Comparison of ENCODE assay signal across 20 cellular contexts in genomic region chr17:54381482-54381881, GRCh38.
A peak's percentile ranks its signal among the peaks of the same experiment; 100 is the strongest.
DNase-seq lines count a peak whose midpoint lies in the region; ATAC-seq, FAIRE-seq and TF ChIP-seq lines count a peak whose summit lies in the region.
"Had no signal": no experiment of that assay in that cellular context is flagged by ENCODE, and none has a peak within 500 bp of the region (broad histone marks: within the 10 kb centered on the region; RNA-seq: fewer than 3 reads in every experiment).

No MANE protein-coding gene starts in this region.

- no peak for TF ChIP-seq EP300 in HepG2 (IDR thresholded peaks at IDR 0.05; ENCODE audit: low read depth in 2 of 2, low read length in 2 of 2)
- no peak for TF ChIP-seq EP300 in HepG2 (CRISPR knock-in tag; IDR thresholded peaks at IDR 0.05; ENCODE audit: borderline replicate concordance)
- no peak for TF ChIP-seq EP300 in K562 (IDR thresholded peaks at IDR 0.05; ENCODE audit: low read length)

- peaks cover 74% of the 10 kb centered on the region for H3K9me3 ChIP-seq in HepG2 (ENCODE audit: low read length)
- H3K9me3 ChIP-seq in right lobe of liver = no peaks in the 10 kb centered on the region
- no peaks in the 10 kb centered on the region; the same call in 1 of the 2 replicates for H3K9me3 ChIP-seq in K562 (replicated peaks; ENCODE audit: control insufficient read depth, insufficient read depth, low read depth, low read length)
- H3K9me3 ChIP-seq: BE2C, BLaER1 had no signal

- WGBS in HepG2 (ENCODE audit: low lambda C conversion rate) = 43% methylated on average over 3 of the region's 3 CpGs
- 86% methylated on average over 3 of the region's 3 CpGs for WGBS in right lobe of liver (ENCODE audit: insufficient coverage, low coverage, low lambda C conversion rate, missing lambda C conversion rate)
- WGBS in K562 (ENCODE audit: insufficient coverage, low coverage, missing lambda C conversion rate) = 10% methylated on average over 3 of the region's 3 CpGs

- intact Hi-C loops in HepG2 (cut with micrococcal nuclease; ENCODE audit: unreplicated experiment) = no loop called here
- intact Hi-C loops in right lobe of liver (cut with DNase I) = no loop called here
- intact Hi-C loops in K562 (cut with micrococcal nuclease) = no loop called here

- no peak overlapping the region for H3K27ac ChIP-seq in HepG2 (ENCODE audit: extremely low read length, insufficient read depth, low read length)
- H3K27ac ChIP-seq in right lobe of liver = no peak overlapping the region
- no peak overlapping the region for H3K27ac ChIP-seq in K562 (ENCODE audit: extremely low read depth, low read depth, low read length)
- H3K27ac ChIP-seq: 22Rv1, BLaER1 had no signal

- in situ Hi-C loops in HepG2 (cut with HindIII; ENCODE audit: extremely low pct_ligation_motif_present, low pct_unique_long_range_greater_than_20kb) (no loop called here), K562 (cut with MboI) (no loop called here)

- H4K20me1 ChIP-seq in HepG2 (ENCODE audit: insufficient read depth, low read length) = no peaks in the 10 kb centered on the region
- H4K20me1 ChIP-seq in K562 (replicated peaks; ENCODE audit: control insufficient read depth, insufficient read depth, low read length) = no peaks in the 10 kb centered on the region
- H4K20me1 ChIP-seq: BLaER1 had no signal

- H3K27me3 ChIP-seq in HepG2 (ENCODE audit: control insufficient read depth in 1 of 2, insufficient read depth in 2 of 2, low read length in 2 of 2) (no peaks in the 10 kb centered on the region), right lobe of liver (peaks cover 0 to 3% of the 10 kb centered on the region in 2 donors), K562 (ENCODE audit: control insufficient read depth in 2 of 2, insufficient read depth in 2 of 2, low read length in 2 of 2) (no peaks in the 10 kb centered on the region)
- H3K27me3 ChIP-seq: BE2C, BLaER1 had no signal

- FAIRE-seq in HepG2 (lab: Jason Lieb, UNC) (no peak), K562 (lab: Jason Lieb, UNC) (no peak)
- FAIRE-seq: D721Med, G401.6, GM12891, GM19239 had no signal

- H2AFZ ChIP-seq in HepG2 (ENCODE audit: low read length) (no peak overlapping the region), K562 (ENCODE audit: low read depth, low read length) (no peak overlapping the region)

- TF ChIP-seq POLR2A in HepG2 (IDR thresholded peaks at IDR 0.05; ENCODE audit: insufficient read depth in 1 of 2, low read depth in 2 of 2, low read length in 2 of 2) (no peak), right lobe of liver (IDR thresholded peaks at IDR 0.05) (no peak), K562 (conservative IDR thresholded peaks at IDR 0.05) (no peak)

- DNase-seq in HepG2 (ENCODE audit: low spot score) (no peak), right lobe of liver (no peak), K562 (ENCODE audit: extremely low read depth in 1 of 4, low spot score in 3 of 4) (no peak)
- DNase-seq: ACHN; BE2C; C1 segment of cervical spinal cord; CD4-positive, alpha-beta memory T cell; CD4-positive, CD25-positive, alpha-beta regulatory T cell; CD8-positive, alpha-beta memory T cell; COR-L47; DMS79 treated with DMSO at 0.1 percent for 48 hours; GF-D8 had no signal

- H3K79me2 ChIP-seq in HepG2 (ENCODE audit: insufficient read depth, low read length) (no peaks in the 10 kb centered on the region), K562 (ENCODE audit: control insufficient read depth, insufficient read depth, low read length) (no peaks in the 10 kb centered on the region)

- TF ChIP-seq RAD21 in HepG2 (CRISPR knock-in tag; IDR thresholded peaks at IDR 0.05) (no peak), K562 (CRISPR knock-in tag; conservative IDR thresholded peaks at IDR 0.05 in 1 of 2, IDR thresholded peaks at IDR 0.05 in 1 of 2) (no peak)

- CTCF ChIA-PET in HepG2 (lab: Yijun Ruan, JAX; ENCODE audit: low intra/inter-chr PET ratio, low total read pairs) = no interaction called here
- CTCF ChIA-PET in K562 (lab: Yijun Ruan, JAX; ENCODE audit: low intra/inter-chr PET ratio) = no interaction called here

- H3K4me1 ChIP-seq in HepG2 (ENCODE audit: insufficient read depth, low read length) (no peaks in the 10 kb centered on the region), right lobe of liver (no peaks in the 10 kb centered on the region), K562 (replicated peaks in 1 of 2; ENCODE audit: control insufficient read depth in 2 of 2, insufficient read depth in 2 of 2, low read length in 2 of 2) (no peaks in the 10 kb centered on the region)
- H3K4me1 ChIP-seq: BE2C, BLaER1 had no signal

- POLR2A ChIA-PET in HepG2 (lab: Yijun Ruan, JAX) (no interaction called here), K562 (lab: Yijun Ruan, JAX) (no interaction called here)

- no peak overlapping the region for H3K4me3 ChIP-seq in HepG2 (replicated peaks in 1 of 3; ENCODE audit: insufficient read depth in 1 of 3, low read depth in 2 of 3, low read length in 3 of 3)
- no peak overlapping the region for H3K4me3 ChIP-seq in right lobe of liver
- H3K4me3 ChIP-seq in K562 = no peak overlapping the region
- H3K4me3 ChIP-seq: BLaER1 had no signal

- H3K9me1 ChIP-seq in K562 (ENCODE audit: control insufficient read depth, insufficient read depth, low read length) = no peaks in the 10 kb centered on the region

- BruUV-seq in HepG2 (replicated peaks; lab: Mats Ljungman, UMichigan) = no TSS peak
- BruUV-seq in K562 (replicated peaks; lab: Mats Ljungman, UMichigan) = no TSS peak

- H3K4me2 ChIP-seq in HepG2 (ENCODE audit: low read depth, low read length) (no peak overlapping the region), K562 (ENCODE audit: insufficient read depth, low read length) (no peak overlapping the region)
- H3K4me2 ChIP-seq: BLaER1 had no signal

- no peak overlapping the region for H3K9ac ChIP-seq in HepG2 (ENCODE audit: insufficient read depth, low read depth, low read length)
- H3K9ac ChIP-seq in K562 (ENCODE audit: insufficient read depth in 1 of 2, low read depth in 2 of 2, low read length in 2 of 2) = no peak overlapping the region
- H3K9ac ChIP-seq: BLaER1 had no signal

- ATAC-seq in HepG2 (no peak), right lobe of liver (no peak), K562 (no peak), HG03039 (IDR thresholded peaks at IDR 0.05; ENCODE audit: unreplicated experiment) (no peak), HG02759 (IDR thresholded peaks at IDR 0.05; ENCODE audit: unreplicated experiment) (no peak)

- no peaks in the 10 kb centered on the region for H3K36me3 ChIP-seq in HepG2 (replicated peaks in 1 of 2; ENCODE audit: control insufficient read depth in 1 of 2, insufficient read depth in 2 of 2, low read length in 2 of 2)
- no peaks in the 10 kb centered on the region for H3K36me3 ChIP-seq in right lobe of liver
- no peaks in the 10 kb centered on the region for H3K36me3 ChIP-seq in K562 (ENCODE audit: control insufficient read depth, insufficient read depth, low read length)
- H3K36me3 ChIP-seq: BE2C, BLaER1 had no signal

- TF ChIP-seq CTCF in HepG2 (CRISPR knock-in tag; IDR thresholded peaks at IDR 0.05) (no peak), right lobe of liver (IDR thresholded peaks at IDR 0.05) (no peak), K562 (IDR thresholded peaks at IDR 0.05 in 2 of 3, conservative IDR thresholded peaks at IDR 0.05 in 1 of 3; ENCODE audit: insufficient read depth in 2 of 3, low read depth in 1 of 3, low read length in 3 of 3) (no peak)

TF ChIP-seq in HepG2, 621 proteins besides CTCF, POLR2A, EP300 and RAD21 (continues in another document):
- TF ChIP-seq ZFYVE20 (CRISPR knock-in tag; IDR thresholded peaks at IDR 0.05; ENCODE audit: borderline replicate concordance, low read depth) (no peak), MTA3 (CRISPR knock-in tag; IDR thresholded peaks at IDR 0.05) (no peak), MAFF (IDR thresholded peaks at IDR 0.05; ENCODE audit: low read depth, low read length) (peak; percentile 99)

TF ChIP-seq in K562, 482 proteins besides CTCF, POLR2A, EP300 and RAD21:
- TF ChIP-seq MAFF (IDR thresholded peaks at IDR 0.05; ENCODE audit: low read length) = peak; percentile 93
- no peak for TF ChIP-seq KLF16 (IDR thresholded peaks at IDR 0.05)
- TF ChIP-seq C11orf30 (IDR thresholded peaks at IDR 0.05; ENCODE audit: low read depth) = peak; percentile 58
- TF ChIP-seq MAFG (tag; conservative IDR thresholded peaks at IDR 0.05) = peak; percentile 78
- TF ChIP-seq ZNF316 (IDR thresholded peaks at IDR 0.05) = peak; percentile 81
- peak; percentile 96 for TF ChIP-seq MAFK (IDR thresholded peaks at IDR 0.05; ENCODE audit: low read length)

Comparison
In these comparisons a context has a peak if more than half of its experiments do, and no peak if none do; other contexts are left out.
1. Of the 241 proteins assayed by ChIP-seq in both HepG2 and K562: peak only in HepG2: none; only in K562: MAFG; in both: MAFF and MAFK; in neither: 238.